Comparison of ENCODE assay signal across 26 cellular contexts in genomic region chr17:48812001-48812400, GRCh38. TPM values are rescaled to one million over a fixed set of nuclear protein-coding genes. Genes with fewer than 3 reads are reported as not detected.
"Had no signal": no experiment of that assay in that cellular context is flagged by ENCODE, and none has a peak within 500 bp of the region (broad histone marks: within the 10 kb centered on the region; RNA-seq: fewer than 3 reads in every experiment).

No MANE protein-coding gene starts in this region.

- H3K4me3 Mint-ChIP-seq: immature natural killer cell; naive thymus-derived CD8-positive, alpha-beta T cell; stimulated activated naive B cell treated with anti-CD40 and anti-IgM and Interleukin-4, amounts not matched to agents 10 μg/mL and 1 μg/mL and 100 μg/mL, for 72 hours; stimulated activated naive CD8-positive, alpha-beta T cell treated with anti-CD3 and anti-CD28 coated beads, Interleukin-15, amount 100 ng/mL, for 72 hours had no signal

- H3K9me3 Mint-ChIP-seq: immature natural killer cell; naive thymus-derived CD8-positive, alpha-beta T cell; stimulated activated naive B cell treated with anti-CD40 and anti-IgM and Interleukin-4, amounts not matched to agents 10 μg/mL and 1 μg/mL and 100 μg/mL, for 72 hours; stimulated activated naive CD8-positive, alpha-beta T cell treated with anti-CD3 and anti-CD28 coated beads, Interleukin-15, amount 100 ng/mL, for 72 hours had no signal

- H3K4me1 ChIP-seq: psoas muscle, testis had no signal

- H3K36me3 ChIP-seq: esophagus muscularis mucosa, gastrocnemius medialis, neutrophil had no signal

- FAIRE-seq: endometrium, keratinocyte had no signal

- H3K27me3 ChIP-seq: testis had no signal

- H3K4me3 ChIP-seq: coronary artery, esophagus muscularis mucosa, gastrocnemius medialis, psoas muscle, testis had no signal

- H3K27ac Mint-ChIP-seq: immature natural killer cell; naive thymus-derived CD8-positive, alpha-beta T cell; stimulated activated naive B cell treated with anti-CD40 and anti-IgM and Interleukin-4, amounts not matched to agents 10 μg/mL and 1 μg/mL and 100 μg/mL, for 72 hours; stimulated activated naive CD8-positive, alpha-beta T cell treated with anti-CD3 and anti-CD28 coated beads, Interleukin-15, amount 100 ng/mL, for 72 hours had no signal

- DNase-seq: effector CD8-positive, alpha-beta T cell; gastrocnemius medialis; immature natural killer cell; left ventricle myocardium superior; mesendoderm; naive thymus-derived CD8-positive, alpha-beta T cell; psoas muscle; retina; stimulated activated CD4-positive, alpha-beta T cell treated with anti-CD3 and anti-CD28 coated beads, Interleukin-2, amount 100 ng/mL, for 24 hours; stimulated activated CD4-positive, alpha-beta T cell treated with anti-CD3 and anti-CD28 coated beads, Interleukin-4, amount 100 ng/mL, for 4 hours; stimulated activated naive B cell treated with anti-CD40 and anti-IgM and Interleukin-4, amounts not matched to agents 10 μg/mL and 1 μg/mL and 100 μg/mL, for 72 hours; stimulated activated naive CD8-positive, alpha-beta T cell treated with anti-CD3 and anti-CD28 coated beads, Interleukin-15, amount 100 ng/mL, for 72 hours; testis; trophoblast cell had no signal

- ATAC-seq: gastrocnemius medialis; left ventricle myocardium superior; naive thymus-derived CD8-positive, alpha-beta T cell; psoas muscle; sciatic nerve; stimulated activated naive B cell treated with anti-CD40 and anti-IgM and Interleukin-4, amounts not matched to agents 10 μg/mL and 1 μg/mL and 100 μg/mL, for 72 hours; stimulated activated naive CD8-positive, alpha-beta T cell treated with anti-CD3 and anti-CD28 coated beads, Interleukin-15, amount 100 ng/mL, for 72 hours had no signal

- H3K36me3 Mint-ChIP-seq: immature natural killer cell; naive thymus-derived CD8-positive, alpha-beta T cell; stimulated activated naive B cell treated with anti-CD40 and anti-IgM and Interleukin-4, amounts not matched to agents 10 μg/mL and 1 μg/mL and 100 μg/mL, for 72 hours had no signal

- H3K9me3 ChIP-seq: esophagus muscularis mucosa, gastrocnemius medialis, neutrophil, psoas muscle, testis had no signal

- H3K27ac ChIP-seq: coronary artery, epithelial cell of prostate, esophagus muscularis mucosa, gastrocnemius medialis, neutrophil, psoas muscle, testis had no signal

RNA-seq across cellular contexts. Expression of gene TTLL6, which starts 5.0 kb away (rescaled TPM):
- total RNA-seq: left ventricle myocardium superior; lung microvascular endothelial cell; naive thymus-derived CD8-positive, alpha-beta T cell; osteoblast; psoas muscle; skeletal muscle tissue; urinary bladder had no signal
- polyA plus RNA-seq: immature natural killer cell; keratinocyte; naive thymus-derived CD8-positive, alpha-beta T cell; neural cell had no signal
